In the genomic region with DNA sequence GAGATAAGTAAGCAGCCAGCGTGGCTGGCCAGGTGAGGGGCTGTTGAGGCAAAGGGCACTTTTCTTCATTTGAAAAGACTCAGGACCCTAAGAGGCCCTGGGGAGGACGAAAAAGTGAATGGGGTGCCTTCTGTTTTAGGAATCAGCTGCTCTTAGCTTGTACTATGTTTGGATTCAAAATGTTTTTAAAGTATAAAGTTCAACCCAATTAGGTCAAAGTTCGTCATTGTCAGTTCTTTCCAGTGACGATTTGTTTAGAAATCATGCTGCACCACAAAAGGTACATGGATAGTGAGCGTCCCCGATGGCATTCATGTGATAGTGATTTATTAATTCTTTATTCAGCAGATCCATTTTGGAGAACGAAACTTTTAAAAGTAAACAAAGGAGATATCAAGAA, we compare ENCODE assay signal across 6 cellular contexts.
"Had no signal": no experiment of that assay in that cellular context is flagged by ENCODE, and none has a peak within 500 bp of the region (broad histone marks: within the 10 kb centered on the region; RNA-seq: fewer than 3 reads in every experiment).

No MANE protein-coding gene starts in this region.

- H2AFZ ChIP-seq: GM23248 had no signal

- ATAC-seq: HCT116 had no signal

- DNase-seq: GM23248, GOT3, H7 had no signal

- H3K36me3 ChIP-seq: HAP-1 had no signal

- FAIRE-seq: HTR-8/SVneo had no signal

- H3K9ac ChIP-seq: GM23248 had no signal

- H3K9me3 ChIP-seq: HAP-1 had no signal

- H3K27ac ChIP-seq: GM23248 had no signal

- H3K4me1 ChIP-seq: HAP-1 had no signal

- H3K4me3 ChIP-seq: GM23248, HAP-1 had no signal
